1 cellular context compared by ENCODE assay signal in the genomic region with DNA sequence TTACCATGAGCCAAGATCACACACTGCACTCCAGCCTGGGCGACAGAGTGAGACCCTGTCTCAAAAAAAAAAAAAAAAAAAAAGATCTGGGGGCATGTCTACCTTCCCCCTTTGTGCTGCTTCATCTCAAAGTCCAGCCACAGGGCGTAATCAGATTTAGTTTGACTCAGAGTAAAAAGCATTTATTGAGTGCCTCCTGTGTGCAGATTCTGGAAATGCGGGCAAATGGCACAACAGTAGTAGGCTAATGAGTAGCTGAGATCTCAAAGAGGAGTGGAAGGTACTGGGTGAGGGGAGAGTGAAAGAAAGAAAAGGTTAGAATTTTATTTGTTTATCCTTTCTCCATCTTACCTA.
TF ChIP-seq lines count a peak whose summit lies in the region.

No MANE protein-coding gene starts in this region.

TF ChIP-seq in GM12878, 131 proteins besides CTCF, POLR2A, EP300 and RAD21:
- TF ChIP-seq, protein P1, sequence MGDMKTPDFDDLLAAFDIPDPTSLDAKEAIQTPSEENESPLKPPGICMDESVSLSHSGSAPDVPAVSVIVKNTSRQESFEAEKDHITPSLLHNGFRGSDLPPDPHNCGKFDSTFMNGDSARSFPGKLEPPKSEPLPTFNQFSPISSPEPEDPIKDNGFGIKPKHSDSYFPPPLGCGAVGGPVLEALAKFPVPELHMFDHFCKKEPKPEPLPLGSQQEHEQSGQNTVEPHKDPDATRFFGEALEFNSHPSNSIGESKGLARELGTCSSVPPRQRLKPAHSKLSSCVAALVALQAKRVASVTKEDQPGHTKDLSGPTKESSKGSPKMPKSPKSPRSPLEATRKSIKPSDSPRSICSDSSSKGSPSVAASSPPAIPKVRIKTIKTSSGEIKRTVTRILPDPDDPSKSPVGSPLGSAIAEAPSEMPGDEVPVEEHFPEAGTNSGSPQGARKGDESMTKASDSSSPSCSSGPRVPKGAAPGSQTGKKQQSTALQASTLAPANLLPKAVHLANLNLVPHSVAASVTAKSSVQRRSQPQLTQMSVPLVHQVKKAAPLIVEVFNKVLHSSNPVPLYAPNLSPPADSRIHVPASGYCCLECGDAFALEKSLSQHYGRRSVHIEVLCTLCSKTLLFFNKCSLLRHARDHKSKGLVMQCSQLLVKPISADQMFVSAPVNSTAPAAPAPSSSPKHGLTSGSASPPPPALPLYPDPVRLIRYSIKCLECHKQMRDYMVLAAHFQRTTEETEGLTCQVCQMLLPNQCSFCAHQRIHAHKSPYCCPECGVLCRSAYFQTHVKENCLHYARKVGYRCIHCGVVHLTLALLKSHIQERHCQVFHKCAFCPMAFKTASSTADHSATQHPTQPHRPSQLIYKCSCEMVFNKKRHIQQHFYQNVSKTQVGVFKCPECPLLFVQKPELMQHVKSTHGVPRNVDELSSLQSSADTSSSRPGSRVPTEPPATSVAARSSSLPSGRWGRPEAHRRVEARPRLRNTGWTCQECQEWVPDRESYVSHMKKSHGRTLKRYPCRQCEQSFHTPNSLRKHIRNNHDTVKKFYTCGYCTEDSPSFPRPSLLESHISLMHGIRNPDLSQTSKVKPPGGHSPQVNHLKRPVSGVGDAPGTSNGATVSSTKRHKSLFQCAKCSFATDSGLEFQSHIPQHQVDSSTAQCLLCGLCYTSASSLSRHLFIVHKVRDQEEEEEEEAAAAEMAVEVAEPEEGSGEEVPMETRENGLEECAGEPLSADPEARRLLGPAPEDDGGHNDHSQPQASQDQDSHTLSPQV (IDR thresholded peaks at IDR 0.05) = no peak
- TF ChIP-seq, protein P2, sequence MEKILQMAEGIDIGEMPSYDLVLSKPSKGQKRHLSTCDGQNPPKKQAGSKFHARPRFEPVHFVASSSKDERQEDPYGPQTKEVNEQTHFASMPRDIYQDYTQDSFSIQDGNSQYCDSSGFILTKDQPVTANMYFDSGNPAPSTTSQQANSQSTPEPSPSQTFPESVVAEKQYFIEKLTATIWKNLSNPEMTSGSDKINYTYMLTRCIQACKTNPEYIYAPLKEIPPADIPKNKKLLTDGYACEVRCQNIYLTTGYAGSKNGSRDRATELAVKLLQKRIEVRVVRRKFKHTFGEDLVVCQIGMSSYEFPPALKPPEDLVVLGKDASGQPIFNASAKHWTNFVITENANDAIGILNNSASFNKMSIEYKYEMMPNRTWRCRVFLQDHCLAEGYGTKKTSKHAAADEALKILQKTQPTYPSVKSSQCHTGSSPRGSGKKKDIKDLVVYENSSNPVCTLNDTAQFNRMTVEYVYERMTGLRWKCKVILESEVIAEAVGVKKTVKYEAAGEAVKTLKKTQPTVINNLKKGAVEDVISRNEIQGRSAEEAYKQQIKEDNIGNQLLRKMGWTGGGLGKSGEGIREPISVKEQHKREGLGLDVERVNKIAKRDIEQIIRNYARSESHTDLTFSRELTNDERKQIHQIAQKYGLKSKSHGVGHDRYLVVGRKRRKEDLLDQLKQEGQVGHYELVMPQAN (conservative IDR thresholded peaks at IDR 0.05) = no peak
